In genomic region chr2:85541262-85541661, GRCh38 we compare ENCODE assay signal across 1 cellular context.
TF ChIP-seq lines count a peak whose summit lies in the region.

No MANE protein-coding gene starts in this region.

TF ChIP-seq in K562, 482 proteins besides CTCF, POLR2A, EP300 and RAD21:
- TF ChIP-seq TAL1 (IDR thresholded peaks at IDR 0.05) = no peak
- TF ChIP-seq ETV5 (CRISPR knock-in tag; IDR thresholded peaks at IDR 0.05; ENCODE audit: low read depth) = no peak
- TF ChIP-seq BCL6 (CRISPR knock-in tag; IDR thresholded peaks at IDR 0.05) = no peak
- TF ChIP-seq TAF7 (tag; IDR thresholded peaks at IDR 0.05) = no peak
- TF ChIP-seq NCOA4 (IDR thresholded peaks at IDR 0.05; ENCODE audit: partially characterized antibody) = no peak
- no peak for TF ChIP-seq UBTF (IDR thresholded peaks at IDR 0.05; ENCODE audit: borderline replicate concordance in 1 of 2, low read depth in 2 of 2, low read length in 2 of 2)
- TF ChIP-seq FOXK2 (conservative IDR thresholded peaks at IDR 0.05 in 1 of 2, IDR thresholded peaks at IDR 0.05 in 1 of 2; ENCODE audit: low read depth in 2 of 2) = no peak
- TF ChIP-seq CBFA2T2 (conservative IDR thresholded peaks at IDR 0.05) = no peak
- no peak for TF ChIP-seq STAT6 (CRISPR knock-in tag; IDR thresholded peaks at IDR 0.05)
- peak; percentile 59; the same call in 1 of the 2 replicates for TF ChIP-seq POLR2G (IDR thresholded peaks at IDR 0.05; ENCODE audit: low read depth, low read length)
- TF ChIP-seq RBFOX2 (IDR thresholded peaks at IDR 0.05; ENCODE audit: low read depth, low read length) = peak; percentile 54
- no peak for TF ChIP-seq GMEB1 (CRISPR knock-in tag; IDR thresholded peaks at IDR 0.05)
- TF ChIP-seq FOXO4 (CRISPR knock-in tag; IDR thresholded peaks at IDR 0.05) = no peak
- TF ChIP-seq CEBPB (tag; IDR thresholded peaks at IDR 0.05) = no peak
- no peak for TF ChIP-seq PHF21A (IDR thresholded peaks at IDR 0.05; ENCODE audit: borderline replicate concordance, low read depth)
- peak; percentile 17 for TF ChIP-seq POLR2B (IDR thresholded peaks at IDR 0.05; ENCODE audit: low read depth, partially characterized antibody)
- no peak for TF ChIP-seq PHF8 (IDR thresholded peaks at IDR 0.05; ENCODE audit: borderline replicate concordance, low read length)
- peak; percentile 31 for TF ChIP-seq CHD1 (IDR thresholded peaks at IDR 0.05; ENCODE audit: low read length)
- TF ChIP-seq ZNF12 (CRISPR knock-in tag; IDR thresholded peaks at IDR 0.05) = no peak
